Comparison of ENCODE assay signal across 8 cellular contexts in the genomic region with DNA sequence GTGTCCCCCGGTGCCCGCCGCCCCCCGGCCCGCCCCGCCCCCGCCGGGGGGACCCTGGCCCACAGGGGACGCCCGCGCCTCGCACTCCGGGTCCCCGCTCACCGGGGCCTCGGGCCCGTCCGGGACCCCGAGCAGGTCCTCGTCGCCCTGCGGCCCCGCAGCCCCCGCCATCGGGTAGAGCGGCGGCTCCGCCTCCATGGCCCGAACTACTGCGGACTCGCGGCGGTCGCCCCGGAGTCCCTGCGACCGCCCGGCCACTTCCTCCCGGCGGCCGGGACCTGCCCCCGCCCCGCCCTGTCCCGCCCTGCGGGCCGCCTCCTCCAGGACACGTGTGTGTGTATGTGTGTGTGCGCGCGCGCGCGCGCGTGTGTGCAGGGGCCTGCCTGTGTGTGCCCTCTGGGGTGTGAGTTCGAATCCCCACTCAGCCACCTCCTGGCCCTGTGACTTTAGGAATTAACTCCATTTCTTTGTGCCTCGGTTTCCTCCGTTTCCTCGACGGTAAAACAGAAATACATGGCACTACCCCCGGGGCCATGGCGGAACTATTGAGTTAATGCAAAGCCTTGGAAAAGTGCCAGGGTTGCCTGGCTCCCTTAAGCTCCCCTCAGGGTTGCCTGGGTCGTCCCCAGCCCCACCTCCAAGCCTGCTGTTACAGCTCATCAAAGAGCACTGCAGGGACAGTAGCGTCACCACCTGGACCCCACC. TPM values are rescaled to one million over a fixed set of nuclear protein-coding genes. Genes with fewer than 3 reads are reported as not detected.
DNase-seq lines count a peak whose midpoint lies in the region; ATAC-seq, FAIRE-seq and TF ChIP-seq lines count a peak whose summit lies in the region.

A gene with protein sequence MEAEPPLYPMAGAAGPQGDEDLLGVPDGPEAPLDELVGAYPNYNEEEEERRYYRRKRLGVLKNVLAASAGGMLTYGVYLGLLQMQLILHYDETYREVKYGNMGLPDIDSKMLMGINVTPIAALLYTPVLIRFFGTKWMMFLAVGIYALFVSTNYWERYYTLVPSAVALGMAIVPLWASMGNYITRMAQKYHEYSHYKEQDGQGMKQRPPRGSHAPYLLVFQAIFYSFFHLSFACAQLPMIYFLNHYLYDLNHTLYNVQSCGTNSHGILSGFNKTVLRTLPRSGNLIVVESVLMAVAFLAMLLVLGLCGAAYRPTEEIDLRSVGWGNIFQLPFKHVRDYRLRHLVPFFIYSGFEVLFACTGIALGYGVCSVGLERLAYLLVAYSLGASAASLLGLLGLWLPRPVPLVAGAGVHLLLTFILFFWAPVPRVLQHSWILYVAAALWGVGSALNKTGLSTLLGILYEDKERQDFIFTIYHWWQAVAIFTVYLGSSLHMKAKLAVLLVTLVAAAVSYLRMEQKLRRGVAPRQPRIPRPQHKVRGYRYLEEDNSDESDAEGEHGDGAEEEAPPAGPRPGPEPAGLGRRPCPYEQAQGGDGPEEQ (minus strand): TSS at position 252 of the 705 bp plus-strand sequence. CDS start 54 bp downstream, at position 198.

- H3K9me2 ChIP-seq in MM.1S (replicated peaks; ENCODE audit: insufficient read depth, low read length) = no peaks in the 10 kb centered on the region

- H3K4me1 ChIP-seq in MM.1S (ENCODE audit: low read length) (peaks cover 54% of the 10 kb centered on the region), iPS-18a (ENCODE audit: control insufficient read depth, low read depth, low read length) (no peaks in the 10 kb centered on the region), small intestine (ENCODE audit: control insufficient read depth in 2 of 2, insufficient read depth in 1 of 2, low read depth in 1 of 2, low read length in 1 of 2) (peaks cover 0 to 2% of the 10 kb centered on the region in 2 donors)

- peaks cover 40% of the 10 kb centered on the region for H3K79me2 ChIP-seq in MM.1S (ENCODE audit: low read length)

- peak within 1 kb of the TSS; percentile 89 for H3K27ac ChIP-seq in MM.1S (ENCODE audit: low read length)
- H3K27ac ChIP-seq in iPS-18a (ENCODE audit: low read length) = no peak within 1 kb of the TSS
- peak within 1 kb of the TSS; percentile 62 to 68 for H3K27ac ChIP-seq in small intestine (ENCODE audit: low read depth in 1 of 2, low read length in 1 of 2)

- ATAC-seq in GM21619 (IDR thresholded peaks at IDR 0.05; ENCODE audit: unreplicated experiment) = peak; percentile 40

- peak within 1 kb of the TSS; percentile 76 for H3K4me2 ChIP-seq in MM.1S (ENCODE audit: low read depth, low read length)

- DNase-seq in DMS53 (lab: John Stamatoyannopoulos, UW) (peak; percentile 99), MM.1S (peak; percentile 96), T1000 (lab: John Stamatoyannopoulos, UW) (peak; percentile 56), astrocyte of the hippocampus (ENCODE audit: low read depth, low spot score) (peak; percentile 90), small intestine (peak; percentile 91), globus pallidus (ENCODE audit: low spot score) (no peak)

- H3K9me3 ChIP-seq in MM.1S (replicated peaks; ENCODE audit: insufficient read depth, low read length) = no peaks in the 10 kb centered on the region
- H3K9me3 ChIP-seq in iPS-18a (ENCODE audit: control insufficient read depth, low read depth, low read length) = no peaks in the 10 kb centered on the region
- H3K9me3 ChIP-seq in small intestine (ENCODE audit: control insufficient read depth, low read depth) = no peaks in the 10 kb centered on the region

- FAIRE-seq in small intestine (lab: Jason Lieb, UNC) = no peak

- H3F3A ChIP-seq in MM.1S (ENCODE audit: insufficient read depth, low read length) = peaks cover 49% of the 10 kb centered on the region

- H3K9ac ChIP-seq in MM.1S (ENCODE audit: low read length) (peak within 1 kb of the TSS; percentile 82), iPS-18a (ENCODE audit: low read length) (no peak within 1 kb of the TSS)

- H3K36me3 ChIP-seq in MM.1S (replicated peaks; ENCODE audit: insufficient read depth, low read length) (no peaks in the 10 kb centered on the region), iPS-18a (ENCODE audit: control insufficient read depth, low read depth, low read length) (no peaks in the 10 kb centered on the region), small intestine (ENCODE audit: control insufficient read depth in 2 of 2, insufficient read depth in 2 of 2, low read length in 2 of 2) (no peaks in the 10 kb centered on the region)

- no peaks in the 10 kb centered on the region for H4K20me1 ChIP-seq in MM.1S (ENCODE audit: insufficient read depth, low read length)

- no peak for TF ChIP-seq CTCF in MM.1S (IDR thresholded peaks at IDR 0.05; ENCODE audit: low read length)

- H3K4me3 ChIP-seq in MM.1S (ENCODE audit: low read length) = peak within 1 kb of the TSS; percentile 86
- H3K4me3 ChIP-seq in iPS-18a (ENCODE audit: low read length) = peak within 1 kb of the TSS; percentile 34
- H3K4me3 ChIP-seq in small intestine (ENCODE audit: low read depth in 1 of 2, low read length in 2 of 2) = peak within 1 kb of the TSS; percentile 72 to 92

- WGBS in small intestine, 3 donors = 2 to 3% (median 3%) methylated on average over 43 to 64 of the region's 64 CpGs

- H3K27me3 ChIP-seq in MM.1S (replicated peaks; ENCODE audit: insufficient read depth, low read length) (no peaks in the 10 kb centered on the region), iPS-18a (ENCODE audit: control insufficient read depth, insufficient read depth, low read length) (peaks cover 6% of the 10 kb centered on the region), small intestine (ENCODE audit: control insufficient read depth in 2 of 2, insufficient read depth in 2 of 2, low read length in 2 of 2) (no peaks in the 10 kb centered on the region)

- H2AFZ ChIP-seq in MM.1S (ENCODE audit: low read length) = peak within 1 kb of the TSS; percentile 5; the same call in 1 of the 2 replicates

RNA-seq across cellular contexts. Expression of the gene that starts here (rescaled TPM):
- 10 to 100 TPM; 37.9 to 82.1 (median 45.0) TPM for polyA plus RNA-seq in small intestine

Comparison
In these comparisons a context has a peak if more than half of its experiments do, and no peak if none do; other contexts are left out.
1. H3K4me3 ChIP-seq: peak in every context shown above with its lines; median percentile 86 in MM.1S; 82 in small intestine; 34 in iPS-18a.